ENCODE assay signal across 15 cellular contexts in genomic region chr6:570812-571211, GRCh38.
DNase-seq lines count a peak whose midpoint lies in the region; ATAC-seq lines count a peak whose summit lies in the region.
"Had no signal": no experiment of that assay in that cellular context is flagged by ENCODE, and none has a peak within 500 bp of the region (broad histone marks: within the 10 kb centered on the region; RNA-seq: fewer than 3 reads in every experiment).

No MANE protein-coding gene starts in this region.

- H3K27ac Mint-ChIP-seq in activated CD4-positive, alpha-beta T cell treated with anti-CD3 and anti-CD28 coated beads for 36 hours = peak overlapping the region; percentile 68
- no peak overlapping the region for H3K27ac Mint-ChIP-seq in activated CD4-positive, alpha-beta T cell treated with anti-CD3 and anti-CD28 coated beads, Interleukin-2, amount 10 ng/mL, durations not matched to agents 24 days and 14 days
- no peak overlapping the region for H3K27ac Mint-ChIP-seq in activated naive CD4-positive, alpha-beta T cell treated with anti-CD3 and anti-CD28 coated beads, Interleukin-2, amount 50 U/mL, for 72 hours
- H3K27ac Mint-ChIP-seq in activated CD4-positive, alpha-beta memory T cell treated with anti-CD3 and anti-CD28 coated beads, Interleukin-2, amount 10 ng/mL, durations not matched to agents 7 days and 5 days = peak overlapping the region; percentile 28
- peak overlapping the region; percentile 10 for H3K27ac Mint-ChIP-seq in stimulated activated effector memory CD8-positive, alpha-beta T cell treated with anti-CD3 and anti-CD28 coated beads, Interleukin-12 subunit alpha, Interleukin-12 subunit beta, amount 100 ng/mL, for 72 hours
- H3K27ac Mint-ChIP-seq: CD14-positive monocyte; CD8-positive, alpha-beta T cell had no signal

- H3K4me3 Mint-ChIP-seq in activated CD4-positive, alpha-beta T cell treated with anti-CD3 and anti-CD28 coated beads for 36 hours = no peak overlapping the region
- no peak overlapping the region for H3K4me3 Mint-ChIP-seq in activated CD4-positive, alpha-beta T cell treated with anti-CD3 and anti-CD28 coated beads, Interleukin-2, amount 10 ng/mL, durations not matched to agents 24 days and 14 days
- H3K4me3 Mint-ChIP-seq in activated CD4-positive, alpha-beta memory T cell treated with anti-CD3 and anti-CD28 coated beads, Interleukin-2, amount 10 ng/mL, durations not matched to agents 7 days and 5 days = no peak overlapping the region
- no peak overlapping the region for H3K4me3 Mint-ChIP-seq in stimulated activated effector memory CD8-positive, alpha-beta T cell treated with anti-CD3 and anti-CD28 coated beads, Interleukin-12 subunit alpha, Interleukin-12 subunit beta, amount 100 ng/mL, for 72 hours
- H3K4me3 Mint-ChIP-seq: CD14-positive monocyte; CD8-positive, alpha-beta T cell had no signal

- ATAC-seq in activated CD4-positive, alpha-beta T cell treated with anti-CD3 and anti-CD28 coated beads for 36 hours = peak; percentile 71
- peak; percentile 59 to 79 for ATAC-seq in activated naive CD4-positive, alpha-beta T cell treated with anti-CD3 and anti-CD28 coated beads, Interleukin-2, amount 50 U/mL, for 72 hours
- ATAC-seq in stimulated activated effector memory CD8-positive, alpha-beta T cell treated with anti-CD3 and anti-CD28 coated beads, Interleukin-12 subunit alpha, Interleukin-12 subunit beta, amount 100 ng/mL, for 72 hours = peak; percentile 79
- ATAC-seq in sciatic nerve = no peak
- ATAC-seq: CD8-positive, alpha-beta T cell; HCT116; HepG2 had no signal

- DNase-seq in activated CD4-positive, alpha-beta T cell treated with anti-CD3 and anti-CD28 coated beads for 36 hours = no peak
- no peak for DNase-seq in activated CD4-positive, alpha-beta T cell treated with anti-CD3 and anti-CD28 coated beads, Interleukin-2, amount 10 ng/mL, durations not matched to agents 24 days and 14 days
- DNase-seq in activated naive CD4-positive, alpha-beta T cell treated with anti-CD3 and anti-CD28 coated beads, Interleukin-2, amount 50 U/mL, for 72 hours (ENCODE audit: low spot score in 2 of 2) = no peak
- DNase-seq in activated naive CD4-positive, alpha-beta T cell treated with anti-CD3 and anti-CD28 coated beads, Interleukin-2, amount 50 U/mL, for 16 hours = no peak
- no peak for DNase-seq in activated CD4-positive, alpha-beta memory T cell treated with anti-CD3 and anti-CD28 coated beads, Interleukin-2, amount 10 ng/mL, durations not matched to agents 7 days and 5 days
- DNase-seq in stimulated activated effector memory CD8-positive, alpha-beta T cell treated with anti-CD3 and anti-CD28 coated beads, Interleukin-12 subunit alpha, Interleukin-12 subunit beta, amount 100 ng/mL, for 72 hours (ENCODE audit: low spot score in 2 of 2) = no peak
- DNase-seq in sciatic nerve (ENCODE audit: low spot score) (no peak), NCI-H2029 (lab: John Stamatoyannopoulos, UW) (no peak)
- DNase-seq: Caco-2; CD8-positive, alpha-beta T cell; DND-41; GDM1 had no signal

- CTCF ChIA-PET in activated CD4-positive, alpha-beta T cell treated with anti-CD3 and anti-CD28 coated beads for 36 hours (lab: Charles Lee) = no interaction called here
- CTCF ChIA-PET in activated CD4-positive, alpha-beta memory T cell treated with anti-CD3 and anti-CD28 coated beads, Interleukin-2, amount 10 ng/mL, durations not matched to agents 7 days and 5 days (lab: Charles Lee) = no interaction called here

- POLR2A ChIA-PET in activated CD4-positive, alpha-beta T cell treated with anti-CD3 and anti-CD28 coated beads for 36 hours (lab: Charles Lee) = no interaction called here
- POLR2A ChIA-PET in activated CD4-positive, alpha-beta memory T cell treated with anti-CD3 and anti-CD28 coated beads, Interleukin-2, amount 10 ng/mL, durations not matched to agents 7 days and 5 days (lab: Charles Lee) = interaction anchor here (3.4 kb wide), 1 partner anchor 12 kb away, joined by 11 read pairs; no protein-coding TSS in a partner anchor

- H3K36me3 Mint-ChIP-seq in activated CD4-positive, alpha-beta T cell treated with anti-CD3 and anti-CD28 coated beads for 36 hours (ENCODE audit: low read depth) = peaks cover 45% of the 10 kb centered on the region
- H3K36me3 Mint-ChIP-seq in activated CD4-positive, alpha-beta T cell treated with anti-CD3 and anti-CD28 coated beads, Interleukin-2, amount 10 ng/mL, durations not matched to agents 24 days and 14 days (ENCODE audit: low read depth) = peaks cover 65% of the 10 kb centered on the region
- H3K36me3 Mint-ChIP-seq in activated naive CD4-positive, alpha-beta T cell treated with anti-CD3 and anti-CD28 coated beads, Interleukin-2, amount 50 U/mL, for 72 hours = peaks cover 21 to 24% of the 10 kb centered on the region in 2 donors
- peaks cover 60% of the 10 kb centered on the region for H3K36me3 Mint-ChIP-seq in activated CD4-positive, alpha-beta memory T cell treated with anti-CD3 and anti-CD28 coated beads, Interleukin-2, amount 10 ng/mL, durations not matched to agents 7 days and 5 days (ENCODE audit: low read depth)
- H3K36me3 Mint-ChIP-seq in stimulated activated effector memory CD8-positive, alpha-beta T cell treated with anti-CD3 and anti-CD28 coated beads, Interleukin-12 subunit alpha, Interleukin-12 subunit beta, amount 100 ng/mL, for 72 hours = peaks cover 67% of the 10 kb centered on the region

- intact Hi-C loops in activated CD4-positive, alpha-beta T cell treated with anti-CD3 and anti-CD28 coated beads for 36 hours (cut with DNase I, micrococcal nuclease) = no loop called here
- intact Hi-C loops in activated CD4-positive, alpha-beta T cell treated with anti-CD3 and anti-CD28 coated beads, Interleukin-2, amount 10 ng/mL, durations not matched to agents 24 days and 14 days (cut with micrococcal nuclease) = no loop called here
- intact Hi-C loops in sciatic nerve (cut with DNase I) = no loop called here

- no peaks in the 10 kb centered on the region for H3K27me3 Mint-ChIP-seq in activated CD4-positive, alpha-beta T cell treated with anti-CD3 and anti-CD28 coated beads for 36 hours
- H3K27me3 Mint-ChIP-seq in activated CD4-positive, alpha-beta T cell treated with anti-CD3 and anti-CD28 coated beads, Interleukin-2, amount 10 ng/mL, durations not matched to agents 24 days and 14 days = no peaks in the 10 kb centered on the region
- H3K27me3 Mint-ChIP-seq in activated CD4-positive, alpha-beta memory T cell treated with anti-CD3 and anti-CD28 coated beads, Interleukin-2, amount 10 ng/mL, durations not matched to agents 7 days and 5 days = no peaks in the 10 kb centered on the region

- peaks cover 19% of the 10 kb centered on the region for H3K4me1 Mint-ChIP-seq in activated CD4-positive, alpha-beta T cell treated with anti-CD3 and anti-CD28 coated beads for 36 hours
- peaks cover 26% of the 10 kb centered on the region for H3K4me1 Mint-ChIP-seq in activated CD4-positive, alpha-beta T cell treated with anti-CD3 and anti-CD28 coated beads, Interleukin-2, amount 10 ng/mL, durations not matched to agents 24 days and 14 days
- H3K4me1 Mint-ChIP-seq in activated CD4-positive, alpha-beta memory T cell treated with anti-CD3 and anti-CD28 coated beads, Interleukin-2, amount 10 ng/mL, durations not matched to agents 7 days and 5 days = peaks cover 46% of the 10 kb centered on the region
- H3K4me1 Mint-ChIP-seq in stimulated activated effector memory CD8-positive, alpha-beta T cell treated with anti-CD3 and anti-CD28 coated beads, Interleukin-12 subunit alpha, Interleukin-12 subunit beta, amount 100 ng/mL, for 72 hours = peaks cover 37% of the 10 kb centered on the region
- H3K4me1 Mint-ChIP-seq: CD14-positive monocyte had no signal

- H3K9me3 Mint-ChIP-seq in activated CD4-positive, alpha-beta T cell treated with anti-CD3 and anti-CD28 coated beads for 36 hours (ENCODE audit: low read depth) = peaks cover 6% of the 10 kb centered on the region
- H3K9me3 Mint-ChIP-seq in activated CD4-positive, alpha-beta T cell treated with anti-CD3 and anti-CD28 coated beads, Interleukin-2, amount 10 ng/mL, durations not matched to agents 24 days and 14 days = peaks cover 6% of the 10 kb centered on the region
- H3K9me3 Mint-ChIP-seq in activated naive CD4-positive, alpha-beta T cell treated with anti-CD3 and anti-CD28 coated beads, Interleukin-2, amount 50 U/mL, for 72 hours = peaks cover 0 to 5% of the 10 kb centered on the region in 2 donors
- H3K9me3 Mint-ChIP-seq in activated CD4-positive, alpha-beta memory T cell treated with anti-CD3 and anti-CD28 coated beads, Interleukin-2, amount 10 ng/mL, durations not matched to agents 7 days and 5 days = peaks cover 5% of the 10 kb centered on the region
- H3K9me3 Mint-ChIP-seq in stimulated activated effector memory CD8-positive, alpha-beta T cell treated with anti-CD3 and anti-CD28 coated beads, Interleukin-12 subunit alpha, Interleukin-12 subunit beta, amount 100 ng/mL, for 72 hours = peaks cover 3% of the 10 kb centered on the region
- H3K9me3 Mint-ChIP-seq: CD8-positive, alpha-beta T cell had no signal

Comparison
In these comparisons a context has a peak if more than half of its experiments do, and no peak if none do; other contexts are left out.
1. H3K27ac Mint-ChIP-seq: peak in activated CD4-positive, alpha-beta T cell treated with anti-CD3 and anti-CD28 coated beads for 36 hours (single experiment), activated CD4-positive, alpha-beta memory T cell treated with anti-CD3 and anti-CD28 coated beads, Interleukin-2, amount 10 ng/mL, durations not matched to agents 7 days and 5 days (single experiment) and stimulated activated effector memory CD8-positive, alpha-beta T cell treated with anti-CD3 and anti-CD28 coated beads, Interleukin-12 subunit alpha, Interleukin-12 subunit beta, amount 100 ng/mL, for 72 hours (single experiment); none in activated CD4-positive, alpha-beta T cell treated with anti-CD3 and anti-CD28 coated beads, Interleukin-2, amount 10 ng/mL, durations not matched to agents 24 days and 14 days (single experiment) and activated naive CD4-positive, alpha-beta T cell treated with anti-CD3 and anti-CD28 coated beads, Interleukin-2, amount 50 U/mL, for 72 hours (0 of 2).